1 cellular context compared by ENCODE assay signal in the genomic region with DNA sequence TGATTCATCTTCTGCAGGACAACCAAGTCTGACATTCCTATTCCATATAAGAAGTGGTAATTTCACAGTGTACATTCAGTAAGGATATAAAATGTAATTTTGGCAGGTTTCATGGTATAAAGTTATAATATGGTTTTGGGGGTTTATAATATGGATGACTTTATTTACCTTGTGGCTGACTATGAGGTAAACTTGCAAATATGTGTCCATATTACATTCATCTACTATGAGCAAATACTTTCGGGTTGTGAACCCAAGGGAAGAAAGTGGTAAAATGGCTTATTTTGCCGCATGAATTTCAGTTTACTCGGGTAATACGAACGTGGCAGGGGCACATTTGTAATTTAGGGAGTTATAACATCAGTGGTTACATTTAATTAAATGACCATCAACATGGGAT.
TF ChIP-seq lines count a peak whose summit lies in the region.

No MANE protein-coding gene starts in this region.

TF ChIP-seq in A549, 52 proteins besides CTCF, POLR2A, EP300 and RAD21 (continued from another document):
- TF ChIP-seq, protein P1, sequence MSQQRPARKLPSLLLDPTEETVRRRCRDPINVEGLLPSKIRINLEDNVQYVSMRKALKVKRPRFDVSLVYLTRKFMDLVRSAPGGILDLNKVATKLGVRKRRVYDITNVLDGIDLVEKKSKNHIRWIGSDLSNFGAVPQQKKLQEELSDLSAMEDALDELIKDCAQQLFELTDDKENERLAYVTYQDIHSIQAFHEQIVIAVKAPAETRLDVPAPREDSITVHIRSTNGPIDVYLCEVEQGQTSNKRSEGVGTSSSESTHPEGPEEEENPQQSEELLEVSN (IDR thresholded peaks at IDR 0.05; ENCODE audit: borderline replicate concordance, low read depth): no peak
- TF ChIP-seq NPAS2 (CRISPR knock-in tag; IDR thresholded peaks at IDR 0.05; ENCODE audit: borderline replicate concordance) (no peak), PHF8 (IDR thresholded peaks at IDR 0.05; ENCODE audit: borderline replicate concordance, low read depth) (no peak), MAFK (IDR thresholded peaks at IDR 0.05; ENCODE audit: partially characterized antibody) (no peak), NR3C1 (IDR thresholded peaks at IDR 0.05) (no peak), HOXB5 (CRISPR knock-in tag; IDR thresholded peaks at IDR 0.05) (no peak)
